Comparison of ENCODE assay signal across 8 cellular contexts in genomic region chr12:53267309-53268008, GRCh38. TPM values are rescaled to one million over a fixed set of nuclear protein-coding genes. Genes with fewer than 3 reads are reported as not detected.
DNase-seq lines count a peak whose midpoint lies in the region; ATAC-seq, FAIRE-seq and TF ChIP-seq lines count a peak whose summit lies in the region.

No MANE protein-coding gene starts in this region.

- H3K4me1 Mint-ChIP-seq in T-helper 17 cell (peaks cover 20% of the 10 kb centered on the region), endothelial cell (ENCODE audit: unreplicated experiment) (peaks cover 19% of the 10 kb centered on the region), osteocyte (ENCODE audit: unreplicated experiment) (peaks cover 28% of the 10 kb centered on the region)

- H3K4me3 Mint-ChIP-seq in T-helper 17 cell (peak overlapping the region; percentile 99), endothelial cell (ENCODE audit: unreplicated experiment) (peak overlapping the region; percentile 98), osteocyte (ENCODE audit: unreplicated experiment) (peak overlapping the region; percentile 99)

- DNase-seq in A549 (ENCODE audit: low read depth in 1 of 2, low spot score in 1 of 2) (peak in 1 of 2 experiments; percentile 38), H7 (no peak), T-helper 17 cell (no peak), endothelial cell (ENCODE audit: low spot score) (no peak), osteocyte (ENCODE audit: extremely low spot score, unreplicated experiment) (no peak), dedifferentiated amniotic fluid mesenchymal stem cell (ENCODE audit: extremely low spot score) (no peak), NCI-H1417 (lab: John Stamatoyannopoulos, UW) (no peak)
- DNase-seq in activated CD4-positive, CD25-positive, alpha-beta regulatory T cell (lab: John Stamatoyannopoulos, UW) = no peak

- FAIRE-seq in A549 (lab: Jason Lieb, UNC) = no peak

- TF ChIP-seq RAD21 in A549 (conservative IDR thresholded peaks at IDR 0.05 in 1 of 2, IDR thresholded peaks at IDR 0.05 in 1 of 2) = no peak

- POLR2A ChIA-PET in A549 (lab: Yijun Ruan, JAX) = interaction anchor here (0.9 to 3.0 kb wide), 5 partner anchors 14 to 54 kb away, joined by 3 to 10 read pairs (median 5); partner anchors contain the start of genes AAAS and PFDN5

- peak overlapping the region; percentile 65 for H3K4me3 ChIP-seq in A549
- peak overlapping the region; percentile 89 for H3K4me3 ChIP-seq in H7 (ENCODE audit: insufficient read depth, low read depth, low read length)

- no peaks in the 10 kb centered on the region for H3K27me3 Mint-ChIP-seq in T-helper 17 cell
- peaks cover 5% of the 10 kb centered on the region for H3K27me3 Mint-ChIP-seq in endothelial cell (ENCODE audit: unreplicated experiment)
- no peaks in the 10 kb centered on the region for H3K27me3 Mint-ChIP-seq in osteocyte (ENCODE audit: unreplicated experiment)

- H3K36me3 Mint-ChIP-seq in T-helper 17 cell (ENCODE audit: low read depth) (no peaks in the 10 kb centered on the region), endothelial cell (ENCODE audit: low read depth, unreplicated experiment) (peaks cover 13% of the 10 kb centered on the region), osteocyte (ENCODE audit: unreplicated experiment) (no peaks in the 10 kb centered on the region)

- H3K27me3 ChIP-seq in H7 (ENCODE audit: control insufficient read depth, insufficient read depth, low read length) = no peaks in the 10 kb centered on the region

- no peak for TF ChIP-seq EP300 in A549 (IDR thresholded peaks at IDR 0.05)

- no peaks in the 10 kb centered on the region for H3K9me3 Mint-ChIP-seq in endothelial cell (ENCODE audit: unreplicated experiment)
- no peaks in the 10 kb centered on the region for H3K9me3 Mint-ChIP-seq in osteocyte (ENCODE audit: unreplicated experiment)

- TF ChIP-seq CTCF in A549 (IDR thresholded peaks at IDR 0.05) (no peak), endothelial cell (IDR thresholded peaks at IDR 0.05; ENCODE audit: unreplicated experiment) (no peak), osteocyte (IDR thresholded peaks at IDR 0.05) (no peak)

- H3K4me1 ChIP-seq in A549 = peaks cover 12% of the 10 kb centered on the region

- TF ChIP-seq POLR2A in A549 (IDR thresholded peaks at IDR 0.05; ENCODE audit: low read length) = no peak

- peak overlapping the region; percentile 73 for H3K4me2 ChIP-seq in A549

- H3K36me3 ChIP-seq in H7 (replicated peaks; ENCODE audit: control insufficient read depth, insufficient read depth, low read length) = peaks cover 18% of the 10 kb centered on the region

- ATAC-seq in A549 (peak; percentile 14 to 68; a peak in 4 of 6 replicates), T-helper 17 cell (peak; percentile 39)

- WGBS in A549 (ENCODE audit: missing lambda C conversion rate) = 36% methylated on average over 17 of the region's 17 CpGs

- H3K9me3 ChIP-seq in A549 = no peaks in the 10 kb centered on the region
- no peaks in the 10 kb centered on the region for H3K9me3 ChIP-seq in T-helper 17 cell (ENCODE audit: control insufficient read depth, low read length, poor library complexity, severe bottlenecking)

- H3K27ac Mint-ChIP-seq in T-helper 17 cell (peak overlapping the region; percentile 88), endothelial cell (ENCODE audit: unreplicated experiment) (no peak overlapping the region), osteocyte (ENCODE audit: unreplicated experiment) (peak overlapping the region; percentile 82)

- CTCF ChIA-PET in A549 (lab: Yijun Ruan, JAX) = interaction anchor here (0.6 to 11.8 kb wide), 21 partner anchors 9 to 984 kb away, joined by 3 to 190 read pairs (median 5); partner anchors contain the start of gene AAAS

- H3K27ac ChIP-seq in A549 = peak overlapping the region; percentile 75 to 90

TF ChIP-seq in A549, 52 proteins besides CTCF, POLR2A, EP300 and RAD21:
- TF ChIP-seq SREBF2 (IDR thresholded peaks at IDR 0.05) (no peak), ZC3H11A (IDR thresholded peaks at IDR 0.05) (no peak), MAFK (IDR thresholded peaks at IDR 0.05; ENCODE audit: partially characterized antibody) (no peak), FOSB (CRISPR knock-in tag; IDR thresholded peaks at IDR 0.05) (no peak), TP53 (CRISPR knock-in tag; IDR thresholded peaks at IDR 0.05) (no peak), ELK1 (IDR thresholded peaks at IDR 0.05; ENCODE audit: low read depth, low read length) (no peak), CBX8 (IDR thresholded peaks at IDR 0.05) (no peak), ESRRA (IDR thresholded peaks at IDR 0.05; ENCODE audit: borderline replicate concordance, low read length) (no peak)

RNA-seq across cellular contexts. Expression of gene ESPL1, which starts 0.6 kb away (rescaled TPM):
- polyA plus RNA-seq in A549 (2011; rRNA removed) = 10.0 and 11.8 TPM in 2 replicates
- 22.4 and 27.6 TPM in 2 replicates for polyA plus RNA-seq in A549 (2012; cell fraction: cytosol; rRNA removed)
- polyA plus RNA-seq in A549 (2012; cell fraction: nucleus; rRNA removed) = 121 and 130 TPM in 2 replicates
- 15.2 to 16.5 TPM (median 15.5 TPM) in 3 replicates for polyA plus RNA-seq in A549 (2017; fragmentation: RNase III; extraction: RNeasy Plus Mini Kit Qiagen cat#74134 plus additional on column Dnase treatment)
- polyA minus RNA-seq in A549 (2011; rRNA and poly(A)+ RNA removed) = 21.4 and 25.6 TPM in 2 replicates
- total RNA-seq in H7 (2014; rRNA removed; shearing (Covaris generic)) = 43.6 and 46.2 TPM in 2 replicates
- under 1 TPM; 0.30 to 0.83 TPM for total RNA-seq in T-helper 17 cell
- 11.8 TPM for total RNA-seq in endothelial cell (ENCODE audit: unreplicated experiment)
- 7.6 and 8.6 TPM in 2 replicates for total RNA-seq in osteocyte

RNA-seq across cellular contexts. Expression of gene PFDN5, which starts 27.9 kb away (rescaled TPM):
- polyA plus RNA-seq in A549 (2011; rRNA removed) (729 and 848 TPM in 2 replicates), A549 (2017; fragmentation: RNase III; extraction: RNeasy Plus Mini Kit Qiagen cat#74134 plus additional on column Dnase treatment) (685 to 736 TPM (median 704 TPM) in 3 replicates)
- 784 and 933 TPM in 2 replicates for polyA plus RNA-seq in A549 (2012; cell fraction: cytosol; rRNA removed)
- 344 and 565 TPM in 2 replicates for polyA plus RNA-seq in A549 (2012; cell fraction: nucleus; rRNA removed)
- 135 and 177 TPM in 2 replicates for polyA minus RNA-seq in A549 (2011; rRNA and poly(A)+ RNA removed)
- 242 and 304 TPM in 2 replicates for total RNA-seq in H7 (2014; rRNA removed; shearing (Covaris generic))
- total RNA-seq in T-helper 17 cell (100 to 1,000 TPM; 566 to 600 TPM), endothelial cell (ENCODE audit: unreplicated experiment) (444 TPM), osteocyte (394 and 396 TPM in 2 replicates)

RNA-seq across cellular contexts. Expression of gene MYG1, which starts 32.0 kb away (rescaled TPM):
- polyA plus RNA-seq in A549 (2011; rRNA removed) = 75.2 and 80.9 TPM in 2 replicates
- 119 and 127 TPM in 2 replicates for polyA plus RNA-seq in A549 (2012; cell fraction: cytosol; rRNA removed)
- 112 and 120 TPM in 2 replicates for polyA plus RNA-seq in A549 (2012; cell fraction: nucleus; rRNA removed)
- polyA plus RNA-seq in A549 (2017; fragmentation: RNase III; extraction: RNeasy Plus Mini Kit Qiagen cat#74134 plus additional on column Dnase treatment) = 55.9 to 60.9 TPM (median 58.9 TPM) in 3 replicates
- polyA minus RNA-seq in A549 (2011; rRNA and poly(A)+ RNA removed) = 70.3 and 92.5 TPM in 2 replicates
- total RNA-seq in H7 (2014; rRNA removed; shearing (Covaris generic)) = 74.2 and 98.0 TPM in 2 replicates
- total RNA-seq in T-helper 17 cell = 10 to 100 TPM; 30.6 to 32.5 TPM
- total RNA-seq in endothelial cell (ENCODE audit: unreplicated experiment) = 55.3 TPM
- total RNA-seq in osteocyte = 72.5 and 80.5 TPM in 2 replicates

RNA-seq across cellular contexts. Expression of gene RARG, which starts 35.5 kb away (rescaled TPM):
- 15.6 and 19.0 TPM in 2 replicates for polyA plus RNA-seq in A549 (2011; rRNA removed)
- 31.6 and 42.1 TPM in 2 replicates for polyA plus RNA-seq in A549 (2012; cell fraction: cytosol; rRNA removed)
- 50.0 and 54.4 TPM in 2 replicates for polyA plus RNA-seq in A549 (2012; cell fraction: nucleus; rRNA removed)
- 16.4 to 17.7 TPM (median 17.2 TPM) in 3 replicates for polyA plus RNA-seq in A549 (2017; fragmentation: RNase III; extraction: RNeasy Plus Mini Kit Qiagen cat#74134 plus additional on column Dnase treatment)
- 23.8 and 24.1 TPM in 2 replicates for polyA minus RNA-seq in A549 (2011; rRNA and poly(A)+ RNA removed)
- 50.1 and 58.1 TPM in 2 replicates for total RNA-seq in H7 (2014; rRNA removed; shearing (Covaris generic))
- total RNA-seq in T-helper 17 cell = 10 to 100 TPM; 57.6 to 57.8 TPM
- 7.9 TPM for total RNA-seq in endothelial cell (ENCODE audit: unreplicated experiment)
- 31.6 and 34.9 TPM in 2 replicates for total RNA-seq in osteocyte

RNA-seq across cellular contexts. Expression of gene AAAS, which starts 54.0 kb away (rescaled TPM):
- polyA plus RNA-seq in A549 (2011; rRNA removed) (82.6 and 104 TPM in 2 replicates), A549 (2017; fragmentation: RNase III; extraction: RNeasy Plus Mini Kit Qiagen cat#74134 plus additional on column Dnase treatment) (61.5 to 64.9 TPM (median 64.1 TPM) in 3 replicates)
- polyA plus RNA-seq in A549 (2012; cell fraction: cytosol; rRNA removed) = 98.3 and 108 TPM in 2 replicates
- 244 and 280 TPM in 2 replicates for polyA plus RNA-seq in A549 (2012; cell fraction: nucleus; rRNA removed)
- polyA minus RNA-seq in A549 (2011; rRNA and poly(A)+ RNA removed) = 136 and 153 TPM in 2 replicates
- total RNA-seq in H7 (2014; rRNA removed; shearing (Covaris generic)) = 131 and 137 TPM in 2 replicates
- total RNA-seq in T-helper 17 cell (10 to 100 TPM; 31.2 to 31.8 TPM), endothelial cell (ENCODE audit: unreplicated experiment) (56.2 TPM), osteocyte (66.3 and 72.8 TPM in 2 replicates)
